Comparison of ENCODE assay signal across 21 cellular contexts in genomic region chr18:58012356-58012755, GRCh38. TPM values are rescaled to one million over a fixed set of nuclear protein-coding genes. Genes with fewer than 3 reads are reported as not detected.
DNase-seq lines count a peak whose midpoint lies in the region; ATAC-seq, FAIRE-seq and TF ChIP-seq lines count a peak whose summit lies in the region.
"Had no signal": no experiment of that assay in that cellular context is flagged by ENCODE, and none has a peak within 500 bp of the region (broad histone marks: within the 10 kb centered on the region; RNA-seq: fewer than 3 reads in every experiment).

No MANE protein-coding gene starts in this region.

- FAIRE-seq in HepG2 (lab: Jason Lieb, UNC) (no peak), H1 (lab: Jason Lieb, UNC) (no peak)
- FAIRE-seq: RCC 7860 had no signal

- no peaks in the 10 kb centered on the region for H3K27me3 ChIP-seq in HepG2 (ENCODE audit: control insufficient read depth in 1 of 2, insufficient read depth in 2 of 2, low read length in 2 of 2)
- no peaks in the 10 kb centered on the region for H3K27me3 ChIP-seq in right lobe of liver
- H3K27me3 ChIP-seq in PC-3 (ENCODE audit: low read length): no peaks in the 10 kb centered on the region
- H3K27me3 ChIP-seq in H1 (replicated peaks in 1 of 4; ENCODE audit: control insufficient read depth in 3 of 4, extremely low read depth in 1 of 4, insufficient read depth in 3 of 4, low read length in 3 of 4): no peaks in the 10 kb centered on the region

- no peaks in the 10 kb centered on the region for H3K79me2 ChIP-seq in HepG2 (ENCODE audit: insufficient read depth, low read length)
- H3K79me2 ChIP-seq in PC-3 (ENCODE audit: low read length): no peaks in the 10 kb centered on the region
- H3K79me2 ChIP-seq in H1 (ENCODE audit: control insufficient read depth in 1 of 2, insufficient read depth in 2 of 2, low read length in 2 of 2): no peaks in the 10 kb centered on the region
- no peaks in the 10 kb centered on the region for H3K79me2 ChIP-seq in OCI-LY7 (ENCODE audit: insufficient read depth, low read depth, low read length)

- no peaks in the 10 kb centered on the region for H3K36me3 ChIP-seq in HepG2 (replicated peaks in 1 of 2; ENCODE audit: control insufficient read depth in 1 of 2, insufficient read depth in 2 of 2, low read length in 2 of 2)
- no peaks in the 10 kb centered on the region for H3K36me3 ChIP-seq in right lobe of liver
- H3K36me3 ChIP-seq in PC-3 (ENCODE audit: low read depth, low read length): no peaks in the 10 kb centered on the region
- no peaks in the 10 kb centered on the region for H3K36me3 ChIP-seq in H1 (ENCODE audit: control insufficient read depth in 2 of 4, insufficient read depth in 4 of 4, low read length in 3 of 4)
- H3K36me3 ChIP-seq in OCI-LY7 (ENCODE audit: insufficient read depth, low read length): no peaks in the 10 kb centered on the region

- peak; percentile 59 to 89; a peak in 3 of 4 replicates for TF ChIP-seq EP300 in HepG2 (IDR thresholded peaks at IDR 0.05; ENCODE audit: low read depth in 2 of 2, low read length in 2 of 2)
- no peak; the same call in 1 of the 2 replicates for TF ChIP-seq EP300 in HepG2 (CRISPR knock-in tag; IDR thresholded peaks at IDR 0.05; ENCODE audit: borderline replicate concordance)
- no peak for TF ChIP-seq EP300 in H1 (IDR thresholded peaks at IDR 0.05; ENCODE audit: borderline replicate concordance in 1 of 2, low read depth in 2 of 2, low read length in 2 of 2)

- H3K14ac ChIP-seq in H1 (ENCODE audit: insufficient read length): no peak overlapping the region

- H2BK12ac ChIP-seq in H1 (ENCODE audit: low read depth, low read length): no peak overlapping the region

- no peak overlapping the region for H2BK20ac ChIP-seq in H1 (ENCODE audit: low read length)

- no peak overlapping the region for H2BK120ac ChIP-seq in H1 (replicated peaks; ENCODE audit: low read depth, low read length)

- H3K4me1 ChIP-seq in HepG2 (ENCODE audit: insufficient read depth, low read length) (peaks cover 87% of the 10 kb centered on the region), right lobe of liver (peaks cover 0 to 18% (median 3%) of the 10 kb centered on the region in 4 donors), PC-3 (ENCODE audit: insufficient read depth, low read length) (peaks cover 39% of the 10 kb centered on the region), H1 (replicated peaks in 1 of 4; ENCODE audit: control insufficient read depth in 3 of 4, insufficient read depth in 4 of 4, low read length in 3 of 4) (peaks cover 0 to 10% (median 0%) of the 10 kb centered on the region in 4 experiments; a peak in 2 of 7 replicates), OCI-LY7 (ENCODE audit: insufficient read depth, low read length, poor library complexity, severe bottlenecking) (peaks cover 15% of the 10 kb centered on the region)

- H4K20me1 ChIP-seq in HepG2 (ENCODE audit: insufficient read depth, low read length): no peaks in the 10 kb centered on the region
- no peaks in the 10 kb centered on the region for H4K20me1 ChIP-seq in PC-3 (ENCODE audit: low read length)
- H4K20me1 ChIP-seq in H1 (replicated peaks in 1 of 2; ENCODE audit: control insufficient read depth in 1 of 2, insufficient read depth in 2 of 2, low read length in 2 of 2): no peaks in the 10 kb centered on the region
- no peaks in the 10 kb centered on the region for H4K20me1 ChIP-seq in OCI-LY7 (ENCODE audit: insufficient read depth, low read length)

- no TSS peak for BruUV-seq in HepG2 (replicated peaks; lab: Mats Ljungman, UMichigan)
- BruUV-seq in PC-3 (replicated peaks; lab: Mats Ljungman, UMichigan): no TSS peak
- no TSS peak for BruUV-seq in OCI-LY7 (replicated peaks; lab: Mats Ljungman, UMichigan)

- no peak overlapping the region for H3K56ac ChIP-seq in H1 (replicated peaks; ENCODE audit: insufficient read length, low read depth, low read length)

- no peak overlapping the region for H3K18ac ChIP-seq in H1 (ENCODE audit: extremely low read depth, low read length)

- H2BK5ac ChIP-seq in H1 (ENCODE audit: low read depth, low read length): no peak overlapping the region

- WGBS in HepG2 (ENCODE audit: low lambda C conversion rate): 0% methylated on average over 1 of the region's 1 CpG
- 53% methylated on average over 1 of the region's 1 CpG for WGBS in right lobe of liver (ENCODE audit: insufficient coverage, low coverage, low lambda C conversion rate, missing lambda C conversion rate)
- WGBS in H1 (ENCODE audit: extremely low coverage in 1 of 2, insufficient coverage in 1 of 2, insufficient read length in 1 of 2, insufficient replicate concordance in 2 of 2, low coverage in 1 of 2, low lambda C conversion rate in 2 of 2, missing lambda C conversion rate in 1 of 2), 2 experiments: 81% methylated on average over 1 of the region's 1 CpG; no CpG with 5 or more reads in 1 of the 2 experiments

- H3K4me3 ChIP-seq in HepG2 (replicated peaks in 1 of 3; ENCODE audit: insufficient read depth in 1 of 3, low read depth in 2 of 3, low read length in 3 of 3) (no peak overlapping the region; a peak in 1 of 6 replicates), right lobe of liver (no peak overlapping the region), PC-3 (ENCODE audit: low read length) (no peak overlapping the region), H1 (ENCODE audit: extremely low read depth in 1 of 4, insufficient read depth in 2 of 4, low read depth in 3 of 4, low read length in 4 of 4) (no peak overlapping the region), OCI-LY7 (ENCODE audit: low read depth, low read length, poor library complexity, severe bottlenecking) (no peak overlapping the region)

- DNase-seq in HepG2 (ENCODE audit: low spot score) (peak; percentile 72), right lobe of liver (no peak), PC-3 (no peak), H1 (ENCODE audit: low read depth in 1 of 2, low spot score in 2 of 2) (no peak), hepatic stellate cell (ENCODE audit: low spot score) (no peak), OCI-LY7 (ENCODE audit: low spot score) (no peak)
- DNase-seq: 8988T, DMS153, DND-41, KBM-7, MM.1S, NCI-H2029, NCI-H446 treated with DMSO at 0.1 percent for 48 hours, NCI-H526, SK-N-SH, SW 1271 had no signal

- CTCF ChIA-PET in HepG2 (lab: Yijun Ruan, JAX; ENCODE audit: low intra/inter-chr PET ratio, low total read pairs) (no interaction called here), PC-3 (lab: Charles Lee) (no interaction called here), H1 (lab: Charles Lee; ENCODE audit: partially characterized antibody) (interaction anchor here (1.1 to 1.5 kb wide), 3 partner anchors 15 to 110 kb away, joined by 3 to 5 read pairs (median 3); no protein-coding TSS in a partner anchor), OCI-LY7 (lab: Charles Lee; ENCODE audit: unreplicated experiment) (no interaction called here)

- H3K79me1 ChIP-seq in H1 (ENCODE audit: low read depth, low read length): no peaks in the 10 kb centered on the region

- H2BK15ac ChIP-seq in H1 (ENCODE audit: low read length): no peak overlapping the region

- H2AFZ ChIP-seq in HepG2 (ENCODE audit: low read length): no peak overlapping the region
- no peak overlapping the region for H2AFZ ChIP-seq in PC-3 (ENCODE audit: low read length)
- H2AFZ ChIP-seq in H1 (ENCODE audit: low read length): no peak overlapping the region
- H2AFZ ChIP-seq in OCI-LY7 (ENCODE audit: low read length): no peak overlapping the region

- peaks cover 12% of the 10 kb centered on the region for H3F3A ChIP-seq in PC-3 (ENCODE audit: low read length, unreplicated experiment)

- no peak overlapping the region for H3K23ac ChIP-seq in H1 (ENCODE audit: insufficient read length)

- H3K9me3 ChIP-seq in HepG2 (ENCODE audit: low read length) (peaks cover 8% of the 10 kb centered on the region), right lobe of liver (no peaks in the 10 kb centered on the region), PC-3 (ENCODE audit: low read length) (no peaks in the 10 kb centered on the region), H1 (ENCODE audit: insufficient read depth in 2 of 2, low read depth in 1 of 2, low read length in 1 of 2) (peaks cover 2 to 3% of the 10 kb centered on the region in 2 experiments; a peak in 1 of 4 replicates), OCI-LY7 (ENCODE audit: low read length) (peaks cover 8% of the 10 kb centered on the region; the same call in 1 of the 2 replicates)

- POLR2A ChIA-PET in HepG2 (lab: Yijun Ruan, JAX): interaction anchor here (1.2 to 2.2 kb wide), 6 partner anchors 14 to 404 kb away, joined by 3 to 14 read pairs (median 6); partner anchors contain the start of gene NEDD4L
- POLR2A ChIA-PET in PC-3 (lab: Charles Lee; ENCODE audit: unreplicated experiment): no interaction called here
- POLR2A ChIA-PET in H1 (lab: Charles Lee; ENCODE audit: partially characterized antibody): no interaction called here
- POLR2A ChIA-PET in OCI-LY7 (lab: Charles Lee): no interaction called here

- ATAC-seq in HepG2: 0 out of 3 replicates have a peak, but pooled peaks have one; percentile 6
- ATAC-seq in right lobe of liver: no peak
- no peak for ATAC-seq in PC-3
- ATAC-seq in HG03457 (IDR thresholded peaks at IDR 0.05; ENCODE audit: unreplicated experiment): no peak
- no peak for ATAC-seq in HG03025 (IDR thresholded peaks at IDR 0.05; ENCODE audit: low FRiP score, unreplicated experiment)
- ATAC-seq: HCT116 had no signal

- intact Hi-C loops in HepG2 (cut with micrococcal nuclease; ENCODE audit: unreplicated experiment) (loop anchor here (5.0 kb wide), 1 partner anchor 40 kb away; no protein-coding TSS in a partner anchor), right lobe of liver (cut with DNase I) (no loop called here), PC-3 (cut with micrococcal nuclease) (loop anchor here (2.0 to 10.0 kb wide), 2 partner anchors 30 to 48 kb away; no protein-coding TSS in a partner anchor), OCI-LY7 (cut with micrococcal nuclease; ENCODE audit: unreplicated experiment) (no loop called here)

- H3K4me2 ChIP-seq in HepG2 (ENCODE audit: low read depth, low read length): peak overlapping the region; percentile 60
- peak overlapping the region; percentile 73 for H3K4me2 ChIP-seq in PC-3 (ENCODE audit: low read length)
- H3K4me2 ChIP-seq in H1 (ENCODE audit: insufficient read depth in 1 of 2, low read depth in 2 of 2, low read length in 2 of 2): no peak overlapping the region
- no peak overlapping the region for H3K4me2 ChIP-seq in OCI-LY7 (ENCODE audit: low read length)
- H3K4me2 ChIP-seq: SK-N-SH had no signal

- no peak overlapping the region for H2AK5ac ChIP-seq in H1 (ENCODE audit: low read depth, low read length)

- H4K8ac ChIP-seq in H1 (ENCODE audit: extremely low read depth, insufficient read depth, low read length): no peak overlapping the region

- H4K91ac ChIP-seq in H1 (replicated peaks; ENCODE audit: insufficient read length, low read length): no peak overlapping the region

- TF ChIP-seq POLR2A in HepG2 (IDR thresholded peaks at IDR 0.05; ENCODE audit: insufficient read depth in 1 of 2, low read depth in 2 of 2, low read length in 2 of 2) (no peak), right lobe of liver (IDR thresholded peaks at IDR 0.05) (no peak), H1 (IDR thresholded peaks at IDR 0.05; ENCODE audit: control extremely low read depth in 1 of 2, low read depth in 2 of 2, low read length in 2 of 2) (no peak)

- TF ChIP-seq RAD21 in HepG2 (CRISPR knock-in tag; IDR thresholded peaks at IDR 0.05) (no peak), H1 (IDR thresholded peaks at IDR 0.05 in 1 of 2, conservative IDR thresholded peaks at IDR 0.05 in 1 of 2; ENCODE audit: low read depth in 2 of 2, low read length in 2 of 2) (no peak)

- H3K9ac ChIP-seq in HepG2 (ENCODE audit: insufficient read depth, low read depth, low read length) (no peak overlapping the region), PC-3 (ENCODE audit: low read length) (peak overlapping the region; percentile 53), H1 (replicated peaks in 1 of 4; ENCODE audit: extremely low read depth in 1 of 4, low read depth in 3 of 4, low read length in 3 of 4) (no peak overlapping the region)
- H3K9ac ChIP-seq: SK-N-SH had no signal

- no peak for TF ChIP-seq CTCF in HepG2 (CRISPR knock-in tag; IDR thresholded peaks at IDR 0.05)
- no peak for TF ChIP-seq CTCF in right lobe of liver (IDR thresholded peaks at IDR 0.05)
- TF ChIP-seq CTCF in PC-3 (conservative IDR thresholded peaks at IDR 0.05; ENCODE audit: low read depth, low read length): no peak
- no peak for TF ChIP-seq CTCF in H1 (IDR thresholded peaks at IDR 0.05; ENCODE audit: control extremely low read depth in 1 of 3, insufficient read depth in 1 of 3, low read depth in 1 of 3, low read length in 3 of 3)
- TF ChIP-seq CTCF in OCI-LY7 (conservative IDR thresholded peaks at IDR 0.05; ENCODE audit: low read length): no peak

- no peak overlapping the region for H4K5ac ChIP-seq in H1 (ENCODE audit: insufficient read length, low read depth, low read length)

- H3K9me2 ChIP-seq in PC-3 (replicated peaks; ENCODE audit: low read length) (no peaks in the 10 kb centered on the region), OCI-LY7 (ENCODE audit: insufficient read depth, low read length) (no peaks in the 10 kb centered on the region)
- H3K9me2 ChIP-seq: SK-N-SH had no signal

- no peak overlapping the region for H3K4ac ChIP-seq in H1 (replicated peaks; ENCODE audit: insufficient read length, low read depth, low read length)

- H3K27ac ChIP-seq in HepG2 (ENCODE audit: extremely low read length, insufficient read depth, low read length) (peak overlapping the region; percentile 70), right lobe of liver (peak overlapping the region in 1 of 3 donors; percentile 1), PC-3 (ENCODE audit: low read length) (peak overlapping the region; percentile 94), H1 (ENCODE audit: low read depth, low read length) (no peak overlapping the region), OCI-LY7 (ENCODE audit: low read depth, low read length, poor library complexity, severe bottlenecking) (no peak overlapping the region)
- H3K27ac ChIP-seq: HL-60 had no signal

- H3K23me2 ChIP-seq in H1 (ENCODE audit: low read depth, low read length): no peaks in the 10 kb centered on the region

- in situ Hi-C loops in HepG2 (cut with HindIII; ENCODE audit: extremely low pct_ligation_motif_present, low pct_unique_long_range_greater_than_20kb): loop anchor here (25.0 kb wide), 1 partner anchor 650 kb away; the partner anchor contains the start of gene MALT1

RNA-seq across cellular contexts. Expression of gene NEDD4L, which starts 31.7 kb away (rescaled TPM):
- total RNA-seq in HepG2 (2016; rRNA removed; fragmentation: Illumina TruSeq; extraction: Trizol) (155 and 168 TPM in 2 replicates), right lobe of liver (10 to 100 TPM; 21.5 to 41.0 (median 33.2) TPM), PC-3 (2014; rRNA removed) (100 and 105 TPM in 2 replicates), OCI-LY7 (2022) (3.2 and 3.6 TPM in 2 replicates)
- total RNA-seq in HepG2 (2016; cell fraction: cytosol; rRNA removed; fragmentation: Illumina TruSeq; extraction: Trizol; ENCODE audit: low read depth): 227 and 244 TPM in 2 replicates
- 149 and 168 TPM in 2 replicates for total RNA-seq in HepG2 (2016; cell fraction: insoluble cytoplasmic fraction; rRNA removed; fragmentation: Illumina TruSeq; extraction: Trizol)
- total RNA-seq in HepG2 (2016; cell fraction: membrane; rRNA removed; fragmentation: Illumina TruSeq; extraction: Trizol): 283 and 312 TPM in 2 replicates
- 149 and 177 TPM in 2 replicates for total RNA-seq in HepG2 (2016; cell fraction: nucleus; rRNA removed; fragmentation: Illumina TruSeq; extraction: Trizol)
- polyA plus RNA-seq in HepG2 (2011; rRNA removed) (390 and 395 TPM in 2 replicates), H1 (2011; rRNA removed) (37.3 and 53.0 TPM in 2 replicates)
- polyA plus RNA-seq in HepG2 (2011; cell fraction: cytosol; rRNA removed): 327 and 388 TPM in 2 replicates
- 350 and 369 TPM in 2 replicates for polyA plus RNA-seq in HepG2 (2011; cell fraction: nucleus; rRNA removed)
- polyA plus RNA-seq in HepG2 (2012): 315 and 342 TPM in 2 replicates
- polyA plus RNA-seq in HepG2 (2016; cell fraction: cytosol; fragmentation: Illumina TruSeq; extraction: Trizol; ENCODE audit: low read depth): 321 and 361 TPM in 2 replicates
- polyA plus RNA-seq in HepG2 (2016; cell fraction: insoluble cytoplasmic fraction; fragmentation: Illumina TruSeq; extraction: Trizol; ENCODE audit: low read depth): 177 and 180 TPM in 2 replicates
- polyA plus RNA-seq in HepG2 (2016; cell fraction: membrane; fragmentation: Illumina TruSeq; extraction: Trizol; ENCODE audit: low read depth): 294 and 314 TPM in 2 replicates
- polyA plus RNA-seq in HepG2 (2016; cell fraction: nucleus; fragmentation: Illumina TruSeq; extraction: Trizol; ENCODE audit: insufficient read depth, low read depth): 244 and 256 TPM in 2 replicates
- polyA minus RNA-seq in HepG2 (2011; rRNA and poly(A)+ RNA removed; ENCODE audit: low replicate concordance): 51.4 and 283 TPM in 2 replicates
- 167 and 173 TPM in 2 replicates for polyA minus RNA-seq in HepG2 (2011; cell fraction: cytosol; rRNA and poly(A)+ RNA removed)
- polyA minus RNA-seq in HepG2 (2011; cell fraction: nucleus; rRNA and poly(A)+ RNA removed): 477 and 524 TPM in 2 replicates
- 63.4 and 69.8 TPM in 2 replicates for total RNA-seq in H1 (2021; fragmentation: NEBNext Ultra II Directional; extraction: Animal tissue kit (Norgen Biotek cat#: 25700))
- polyA plus RNA-seq in H1 (2011; cell fraction: cytosol; rRNA removed): 35.7 TPM
- 112 TPM for polyA plus RNA-seq in H1 (2011; cell fraction: nucleus; rRNA removed)
- polyA plus RNA-seq in H1 (2012, experiment 1 of 2): 49.0 to 66.6 TPM (median 55.2 TPM) in 4 replicates
- 14.1 TPM for polyA plus RNA-seq in H1 (2012, experiment 2 of 2)
- polyA plus RNA-seq in H1 (2013, experiment 1 of 2): 60.0 TPM
- polyA plus RNA-seq in H1 (2013, experiment 2 of 2): 63.7 TPM
- 77.2 and 91.8 TPM in 2 replicates for polyA minus RNA-seq in H1 (2011; rRNA and poly(A)+ RNA removed)
- polyA minus RNA-seq in H1 (2011; cell fraction: cytosol; rRNA and poly(A)+ RNA removed): 35.2 TPM
- polyA minus RNA-seq in H1 (2011; cell fraction: nucleus; rRNA and poly(A)+ RNA removed): 128 TPM
- 3.3 and 3.4 TPM in 2 replicates for total RNA-seq in OCI-LY7 (2014; rRNA removed; shearing (Covaris generic))

Comparison
In these comparisons a context has a peak if more than half of its experiments do, and no peak if none do; other contexts are left out.
1. intact Hi-C loops: an anchor here in HepG2 (5.0 kb wide) and PC-3 (2.0 to 10.0 kb wide); none called in right lobe of liver and OCI-LY7.
2. H3K27ac ChIP-seq: peak in HepG2 (single experiment) and PC-3 (single experiment); none in H1 (single experiment) and OCI-LY7 (single experiment).
3. H3K4me2 ChIP-seq: peak in HepG2 (single experiment) and PC-3 (single experiment); none in H1 (0 of 2) and OCI-LY7 (single experiment).
4. RNA of gene NEDD4L, which starts 31.7 kb away (total RNA-seq): 149 to 312 TPM in HepG2, 100 to 105 TPM in PC-3, 63.4 to 69.8 TPM in H1 and 21.5 to 41.0 TPM in right lobe of liver; 3.2 to 3.6 TPM in OCI-LY7; every median in the first group is over 4 times any median in the second.
5. Of the 41 proteins assayed by ChIP-seq in both HepG2 and H1: peak only in HepG2: EP300 and HDAC2; only in H1: none; in both: CEBPB; in neither: 38.